Comparison of ENCODE assay signal across 16 cellular contexts in genomic region chr4:154958621-154959358, GRCh38.
DNase-seq lines count a peak whose midpoint lies in the region; ATAC-seq, FAIRE-seq and TF ChIP-seq lines count a peak whose summit lies in the region.
"Had no signal": no experiment of that assay in that cellular context is flagged by ENCODE, and none has a peak within 500 bp of the region (broad histone marks: within the 10 kb centered on the region; RNA-seq: fewer than 3 reads in every experiment).

No MANE protein-coding gene starts in this region.

- in situ Hi-C loops in G401 (cut with HindIII; ENCODE audit: low sequenced_read_pairs) (no loop called here), astrocyte of the spinal cord (cut with HindIII; ENCODE audit: low sequenced_read_pairs) (no loop called here)

- DNase-seq in G401 (ENCODE audit: low spot score) (peak; percentile 8), astrocyte of the spinal cord (ENCODE audit: low read depth, low spot score) (peak; percentile 16), globus pallidus (ENCODE audit: low spot score) (peak; percentile 23), pancreas (peak in 5 of 6 donors; percentile 30 to 61 (median 39)), DMS 273 treated with DMSO at 0.1 percent for 48 hours (lab: John Stamatoyannopoulos, UW) (no peak)
- no peak for DNase-seq in naive thymus-derived CD4-positive, alpha-beta T cell
- DNase-seq in CD4-positive, alpha-beta memory T cell, result no peak
- DNase-seq: activated CD8-positive, alpha-beta memory T cell treated with anti-CD3 and anti-CD28 coated beads for 24 hours; EL; IMR-90; left lung; NCI-H1048; NCI-H2171 treated with DMSO at 0.1 percent for 48 hours; NCI-H82 had no signal

- no peak overlapping the region for H3K27ac ChIP-seq in pancreas
- H3K27ac ChIP-seq in naive thymus-derived CD4-positive, alpha-beta T cell (ENCODE audit: low read depth, low read length), result no peak overlapping the region
- H3K27ac ChIP-seq in CD4-positive, alpha-beta memory T cell (ENCODE audit: low read depth, low read length), result no peak overlapping the region
- H3K27ac ChIP-seq: esophagus muscularis mucosa, left lung had no signal

- H3K27me3 ChIP-seq in pancreas, result no peaks in the 10 kb centered on the region
- no peaks in the 10 kb centered on the region for H3K27me3 ChIP-seq in naive thymus-derived CD4-positive, alpha-beta T cell (ENCODE audit: control insufficient read depth in 2 of 2, insufficient read depth in 2 of 2, low read length in 2 of 2)
- H3K27me3 ChIP-seq in CD4-positive, alpha-beta memory T cell (ENCODE audit: insufficient read depth, low read length), result no peaks in the 10 kb centered on the region
- H3K27me3 ChIP-seq: esophagus muscularis mucosa, left lung had no signal

- no peaks in the 10 kb centered on the region for H3K36me3 Mint-ChIP-seq in naive thymus-derived CD4-positive, alpha-beta T cell
- no peaks in the 10 kb centered on the region for H3K36me3 Mint-ChIP-seq in CD4-positive, alpha-beta memory T cell

- no peaks in the 10 kb centered on the region for H3K4me1 ChIP-seq in pancreas
- no peaks in the 10 kb centered on the region for H3K4me1 ChIP-seq in naive thymus-derived CD4-positive, alpha-beta T cell (ENCODE audit: control insufficient read depth in 2 of 2, insufficient read depth in 2 of 2, low read length in 2 of 2)
- no peaks in the 10 kb centered on the region for H3K4me1 ChIP-seq in CD4-positive, alpha-beta memory T cell (ENCODE audit: insufficient read depth, low read length)
- H3K4me1 ChIP-seq: left lung had no signal

- WGBS in pancreas, 2 donors, result 3 to 11% methylated on average over 2 of the region's 2 CpGs

- FAIRE-seq in pancreas (lab: Jason Lieb, UNC), result no peak

- ATAC-seq in pancreas (peak in 2 of 4 donors; percentile 46 to 56), HG02840 (IDR thresholded peaks at IDR 0.05; ENCODE audit: low FRiP score, unreplicated experiment) (no peak)
- no peak for ATAC-seq in naive thymus-derived CD4-positive, alpha-beta T cell
- ATAC-seq: left lung had no signal

- POLR2A ChIA-PET in naive thymus-derived CD4-positive, alpha-beta T cell (lab: Charles Lee), result no interaction called here
- POLR2A ChIA-PET in CD4-positive, alpha-beta memory T cell (lab: Charles Lee; ENCODE audit: partially characterized antibody), result no interaction called here

- H3K4me3 Mint-ChIP-seq in naive thymus-derived CD4-positive, alpha-beta T cell, result no peak overlapping the region
- no peak overlapping the region for H3K4me3 Mint-ChIP-seq in CD4-positive, alpha-beta memory T cell

- no peaks in the 10 kb centered on the region for H3K4me1 Mint-ChIP-seq in naive thymus-derived CD4-positive, alpha-beta T cell
- no peaks in the 10 kb centered on the region for H3K4me1 Mint-ChIP-seq in CD4-positive, alpha-beta memory T cell

- H3K27me3 Mint-ChIP-seq in naive thymus-derived CD4-positive, alpha-beta T cell, result peaks cover 0 to 7% (median 5%) of the 10 kb centered on the region in 5 donors
- H3K27me3 Mint-ChIP-seq in CD4-positive, alpha-beta memory T cell, result no peaks in the 10 kb centered on the region

- H3K4me3 ChIP-seq in astrocyte of the spinal cord (ENCODE audit: low read depth, low read length) (no peak overlapping the region), pancreas (no peak overlapping the region)
- no peak overlapping the region for H3K4me3 ChIP-seq in naive thymus-derived CD4-positive, alpha-beta T cell (ENCODE audit: low read length)
- H3K4me3 ChIP-seq in CD4-positive, alpha-beta memory T cell (ENCODE audit: low read length in 2 of 2), result no peak overlapping the region
- H3K4me3 ChIP-seq: esophagus muscularis mucosa, left lung had no signal

- peaks cover 0 to 20% (median 6%) of the 10 kb centered on the region in 11 donors for H3K9me3 Mint-ChIP-seq in naive thymus-derived CD4-positive, alpha-beta T cell
- peaks cover 0 to 5% (median 1%) of the 10 kb centered on the region in 8 donors for H3K9me3 Mint-ChIP-seq in CD4-positive, alpha-beta memory T cell

- no peaks in the 10 kb centered on the region for H3K9me3 ChIP-seq in pancreas
- H3K9me3 ChIP-seq in naive thymus-derived CD4-positive, alpha-beta T cell (ENCODE audit: control insufficient read depth in 2 of 3, low read length in 3 of 3), result no peaks in the 10 kb centered on the region
- no peaks in the 10 kb centered on the region for H3K9me3 ChIP-seq in CD4-positive, alpha-beta memory T cell (ENCODE audit: control insufficient read depth in 1 of 2, low read length in 2 of 2)
- H3K9me3 ChIP-seq: esophagus muscularis mucosa had no signal

- CTCF ChIA-PET in naive thymus-derived CD4-positive, alpha-beta T cell (lab: Charles Lee), result no interaction called here
- CTCF ChIA-PET in CD4-positive, alpha-beta memory T cell (lab: Charles Lee; ENCODE audit: partially characterized antibody), result no interaction called here

- no peak overlapping the region for H3K27ac Mint-ChIP-seq in naive thymus-derived CD4-positive, alpha-beta T cell
- no peak overlapping the region for H3K27ac Mint-ChIP-seq in CD4-positive, alpha-beta memory T cell

- H3K36me3 ChIP-seq in pancreas, result no peaks in the 10 kb centered on the region
- no peaks in the 10 kb centered on the region for H3K36me3 ChIP-seq in naive thymus-derived CD4-positive, alpha-beta T cell (ENCODE audit: control insufficient read depth in 2 of 3, insufficient read depth in 3 of 3, low read length in 3 of 3)
- H3K36me3 ChIP-seq in CD4-positive, alpha-beta memory T cell (ENCODE audit: insufficient read depth, low read length), result no peaks in the 10 kb centered on the region
- H3K36me3 ChIP-seq: esophagus muscularis mucosa, left lung had no signal

- TF ChIP-seq CTCF in astrocyte of the spinal cord (IDR thresholded peaks at IDR 0.05; ENCODE audit: low read depth, low read length) (no peak), pancreas (IDR thresholded peaks at IDR 0.05) (no peak)

- intact Hi-C loops in pancreas (cut with DNase I), result no loop called here
- intact Hi-C loops in naive thymus-derived CD4-positive, alpha-beta T cell (cut with micrococcal nuclease), result no loop called here
- intact Hi-C loops in CD4-positive, alpha-beta memory T cell (cut with micrococcal nuclease), result no loop called here

Comparison
In these comparisons a context has a peak if more than half of its experiments do, and no peak if none do; other contexts are left out.
1. DNase-seq: peak in G401 (single experiment), astrocyte of the spinal cord (single experiment), globus pallidus (single experiment) and pancreas (5 of 6); none in naive thymus-derived CD4-positive, alpha-beta T cell (0 of 9), DMS 273 treated with DMSO at 0.1 percent for 48 hours (single experiment) and CD4-positive, alpha-beta memory T cell (0 of 5).